ENCODE assay signal across 10 cellular contexts in genomic region chr22:38751066-38751421, GRCh38. TPM values are rescaled to one million over a fixed set of nuclear protein-coding genes. Genes with fewer than 3 reads are reported as not detected.
DNase-seq lines count a peak whose midpoint lies in the region; ATAC-seq and TF ChIP-seq lines count a peak whose summit lies in the region.
"Had no signal": no experiment of that assay in that cellular context is flagged by ENCODE, and none has a peak within 500 bp of the region (broad histone marks: within the 10 kb centered on the region; RNA-seq: fewer than 3 reads in every experiment).

No MANE protein-coding gene starts in this region.

- no peak for TF ChIP-seq CTCF in VCaP (conservative IDR thresholded peaks at IDR 0.05)
- no peak for TF ChIP-seq CTCF in esophagus muscularis mucosa (IDR thresholded peaks at IDR 0.05)

- H3K36me3 Mint-ChIP-seq in activated CD4-positive, alpha-beta T cell treated with anti-CD3 and anti-CD28 coated beads for 36 hours (ENCODE audit: low read depth) = peaks cover 62% of the 10 kb centered on the region
- peaks cover 94% of the 10 kb centered on the region for H3K36me3 Mint-ChIP-seq in stimulated activated effector memory CD8-positive, alpha-beta T cell treated with anti-CD3 and anti-CD28 coated beads, Interleukin-12 subunit alpha, Interleukin-12 subunit beta, amount 100 ng/mL, for 72 hours

- no peak for DNase-seq in activated CD4-positive, alpha-beta T cell treated with anti-CD3 and anti-CD28 coated beads for 36 hours
- DNase-seq in activated CD4-positive, alpha-beta T cell treated with anti-CD3 and anti-CD28 coated beads for 1 hour = no peak
- no peak for DNase-seq in esophagus muscularis mucosa (ENCODE audit: extremely low spot score)
- no peak for DNase-seq in stimulated activated effector memory CD8-positive, alpha-beta T cell treated with anti-CD3 and anti-CD28 coated beads, Interleukin-12 subunit alpha, Interleukin-12 subunit beta, amount 100 ng/mL, for 72 hours (ENCODE audit: low spot score in 2 of 2)
- no peak for DNase-seq in NCI-H748 (lab: John Stamatoyannopoulos, UW; ENCODE audit: unreplicated experiment)
- no peak for DNase-seq in DMS153 treated with DMSO at 0.1 percent for 48 hours (lab: John Stamatoyannopoulos, UW; ENCODE audit: unreplicated experiment)
- DNase-seq: DMS79, NCI-H524 had no signal

- peak overlapping the region; percentile 96 for H3K27ac Mint-ChIP-seq in activated CD4-positive, alpha-beta T cell treated with anti-CD3 and anti-CD28 coated beads for 36 hours
- H3K27ac Mint-ChIP-seq in stimulated activated effector memory CD8-positive, alpha-beta T cell treated with anti-CD3 and anti-CD28 coated beads, Interleukin-12 subunit alpha, Interleukin-12 subunit beta, amount 100 ng/mL, for 72 hours = peak overlapping the region; percentile 99

- H3K9me3 ChIP-seq in esophagus muscularis mucosa = no peaks in the 10 kb centered on the region

- no peak for ATAC-seq in activated CD4-positive, alpha-beta T cell treated with anti-CD3 and anti-CD28 coated beads for 36 hours
- ATAC-seq in stimulated activated effector memory CD8-positive, alpha-beta T cell treated with anti-CD3 and anti-CD28 coated beads, Interleukin-12 subunit alpha, Interleukin-12 subunit beta, amount 100 ng/mL, for 72 hours = no peak
- ATAC-seq in GM18858 (IDR thresholded peaks at IDR 0.05; ENCODE audit: unreplicated experiment) = no peak

- H3K4me3 Mint-ChIP-seq in activated CD4-positive, alpha-beta T cell treated with anti-CD3 and anti-CD28 coated beads for 36 hours = peak overlapping the region; percentile 92
- peak overlapping the region; percentile 96 for H3K4me3 Mint-ChIP-seq in stimulated activated effector memory CD8-positive, alpha-beta T cell treated with anti-CD3 and anti-CD28 coated beads, Interleukin-12 subunit alpha, Interleukin-12 subunit beta, amount 100 ng/mL, for 72 hours

- H3K36me3 ChIP-seq in esophagus muscularis mucosa = peaks cover 69 to 77% (median 70%) of the 10 kb centered on the region in 4 donors

- POLR2A ChIA-PET in activated CD4-positive, alpha-beta T cell treated with anti-CD3 and anti-CD28 coated beads for 36 hours (lab: Charles Lee) = interaction anchor here (0.7 to 2.0 kb wide), 2 partner anchors 13 to 17 kb away, joined by 3 to 10 read pairs; no protein-coding TSS in a partner anchor

- no peaks in the 10 kb centered on the region for H3K27me3 Mint-ChIP-seq in activated CD4-positive, alpha-beta T cell treated with anti-CD3 and anti-CD28 coated beads for 36 hours

- H3K4me1 ChIP-seq in esophagus muscularis mucosa = peaks cover 23 to 56% (median 47%) of the 10 kb centered on the region in 4 donors

- no peak overlapping the region for H3K4me3 ChIP-seq in esophagus muscularis mucosa

- CTCF ChIA-PET in activated CD4-positive, alpha-beta T cell treated with anti-CD3 and anti-CD28 coated beads for 36 hours (lab: Charles Lee) = interaction anchor here (1.1 to 2.8 kb wide), 5 partner anchors 9 to 26 kb away, joined by 3 to 12 read pairs (median 7); no protein-coding TSS in a partner anchor

- H3K27me3 ChIP-seq in esophagus muscularis mucosa = no peaks in the 10 kb centered on the region

- no peaks in the 10 kb centered on the region for H3K9me3 Mint-ChIP-seq in activated CD4-positive, alpha-beta T cell treated with anti-CD3 and anti-CD28 coated beads for 36 hours (ENCODE audit: low read depth)
- no peaks in the 10 kb centered on the region for H3K9me3 Mint-ChIP-seq in stimulated activated effector memory CD8-positive, alpha-beta T cell treated with anti-CD3 and anti-CD28 coated beads, Interleukin-12 subunit alpha, Interleukin-12 subunit beta, amount 100 ng/mL, for 72 hours

- H3K4me1 Mint-ChIP-seq in activated CD4-positive, alpha-beta T cell treated with anti-CD3 and anti-CD28 coated beads for 36 hours = peaks cover 46% of the 10 kb centered on the region
- peaks cover 53% of the 10 kb centered on the region for H3K4me1 Mint-ChIP-seq in stimulated activated effector memory CD8-positive, alpha-beta T cell treated with anti-CD3 and anti-CD28 coated beads, Interleukin-12 subunit alpha, Interleukin-12 subunit beta, amount 100 ng/mL, for 72 hours

- WGBS in esophagus muscularis mucosa = 86% methylated on average over 8 of the region's 12 CpGs

- no peak for TF ChIP-seq EP300 in esophagus muscularis mucosa (IDR thresholded peaks at IDR 0.05)

- peak overlapping the region; percentile 98 for H3K27ac ChIP-seq in VCaP
- H3K27ac ChIP-seq in esophagus muscularis mucosa (replicated peaks in 1 of 4) = peak overlapping the region; percentile 29 to 97 (median 48)

- intact Hi-C loops in activated CD4-positive, alpha-beta T cell treated with anti-CD3 and anti-CD28 coated beads for 36 hours (cut with DNase I, micrococcal nuclease) = loop anchor here in 1 of 2 experiments (10.0 kb wide), 2 partner anchors 696 to 1076 kb away; partner anchors contain the start of genes LGALS1 and PICK1
- intact Hi-C loops in esophagus muscularis mucosa (cut with DNase I) = no loop called here

- no peak for TF ChIP-seq POLR2A in esophagus muscularis mucosa (IDR thresholded peaks at IDR 0.05; ENCODE audit: low read depth)

RNA-seq across cellular contexts. Expression of gene SUN2, which starts 4.8 kb away (rescaled TPM):
- total RNA-seq in activated CD4-positive, alpha-beta T cell treated with anti-CD3 and anti-CD28 coated beads for 36 hours = 100 to 1,000 TPM in 1 of 2 experiments, 10 to 100 TPM in 1; 87.2 to 102 TPM
- total RNA-seq in esophagus muscularis mucosa = 100 to 1,000 TPM; 417 to 598 (median 449) TPM

RNA-seq across cellular contexts. Expression of gene DNAL4, which starts 42.9 kb away (rescaled TPM):
- total RNA-seq in activated CD4-positive, alpha-beta T cell treated with anti-CD3 and anti-CD28 coated beads for 36 hours = 1 to 10 TPM; 7.4 to 8.0 TPM
- 10 to 100 TPM in 3 of 4 donors, 1 to 10 TPM in 1; 9.3 to 15.2 (median 12.8) TPM for total RNA-seq in esophagus muscularis mucosa

RNA-seq across cellular contexts. Expression of gene GTPBP1, which starts 45.3 kb away (rescaled TPM):
- total RNA-seq in activated CD4-positive, alpha-beta T cell treated with anti-CD3 and anti-CD28 coated beads for 36 hours = 10 to 100 TPM; 88.6 to 92.8 TPM
- total RNA-seq in esophagus muscularis mucosa = 10 to 100 TPM; 35.7 to 62.5 (median 50.6) TPM

RNA-seq across cellular contexts. Expression of gene JOSD1, which starts 50.3 kb away (rescaled TPM):
- total RNA-seq in activated CD4-positive, alpha-beta T cell treated with anti-CD3 and anti-CD28 coated beads for 36 hours = 10 to 100 TPM; 68.0 to 77.7 TPM
- 10 to 100 TPM; 49.4 to 76.9 (median 59.4) TPM for total RNA-seq in esophagus muscularis mucosa

Comparison
In these comparisons a context has a peak if more than half of its experiments do, and no peak if none do; other contexts are left out.
1. RNA of gene SUN2, which starts 4.8 kb away (total RNA-seq): 417 to 598 TPM in esophagus muscularis mucosa; 87.2 to 102 TPM in activated CD4-positive, alpha-beta T cell treated with anti-CD3 and anti-CD28 coated beads for 36 hours; every median in the first group is over 4 times any median in the second.